13 cellular contexts compared by ENCODE assay signal in genomic region chr20:63090682-63091571, GRCh38.
DNase-seq lines count a peak whose midpoint lies in the region; ATAC-seq and TF ChIP-seq lines count a peak whose summit lies in the region.
"Had no signal": no experiment of that assay in that cellular context is flagged by ENCODE, and none has a peak within 500 bp of the region (broad histone marks: within the 10 kb centered on the region; RNA-seq: fewer than 3 reads in every experiment).

No MANE protein-coding gene starts in this region.

- H4K20me1 ChIP-seq in SK-N-SH (ENCODE audit: insufficient read depth): no peaks in the 10 kb centered on the region

- DNase-seq in activated CD4-positive, alpha-beta memory T cell treated with anti-CD3 and anti-CD28 coated beads for 36 hours: peak; percentile 1
- DNase-seq in activated CD4-positive, alpha-beta memory T cell treated with anti-CD3 and anti-CD28 coated beads, Interleukin-2, amount 10 ng/mL, durations not matched to agents 7 days and 5 days: no peak
- DNase-seq in Peyer's patch: peak in 2 of 3 donors; percentile 37 to 40
- peak; percentile 21 for DNase-seq in left ventricle myocardium superior
- peak; percentile 58 for DNase-seq in spleen
- no peak for DNase-seq in kidney glomerular epithelial cell (lab: John Stamatoyannopoulos, UW)
- DNase-seq in globus pallidus (ENCODE audit: low spot score): no peak
- DNase-seq in SK-N-SH: no peak
- DNase-seq: ACHN, KBM-7, NCI-H1092, NCI-H226, substantia nigra had no signal

- TF ChIP-seq POLR2A in Peyer's patch (IDR thresholded peaks at IDR 0.05): no peak
- no peak for TF ChIP-seq POLR2A in spleen (IDR thresholded peaks at IDR 0.05)

- 75 to 88% (median 78%) methylated on average over 20 to 30 of the region's 30 CpGs for WGBS in spleen, 5 donors
- WGBS in SK-N-SH (ENCODE audit: low lambda C conversion rate): 56% methylated on average over 18 of the region's 30 CpGs

- no peaks in the 10 kb centered on the region for H3K4me1 ChIP-seq in Peyer's patch
- no peaks in the 10 kb centered on the region for H3K4me1 ChIP-seq in spleen
- no peaks in the 10 kb centered on the region for H3K4me1 ChIP-seq in SK-N-SH (ENCODE audit: control insufficient read depth in 1 of 2, insufficient read depth in 2 of 2, low read depth in 1 of 2, low read length in 1 of 2)

- no peaks in the 10 kb centered on the region for H3K27me3 ChIP-seq in Peyer's patch
- H3K27me3 ChIP-seq in spleen (replicated peaks in 1 of 7): peaks cover 0 to 91% (median 26%) of the 10 kb centered on the region in 7 donors
- peaks cover 58% of the 10 kb centered on the region for H3K27me3 ChIP-seq in SK-N-SH (ENCODE audit: insufficient read depth)

- no peak overlapping the region for H3K4me3 ChIP-seq in Peyer's patch
- no peak overlapping the region for H3K4me3 ChIP-seq in spleen
- H3K4me3 ChIP-seq in SK-N-SH (ENCODE audit: low read depth in 2 of 2, low read length in 1 of 2): no peak overlapping the region

- no peaks in the 10 kb centered on the region for H3K9me3 Mint-ChIP-seq in activated CD4-positive, alpha-beta memory T cell treated with anti-CD3 and anti-CD28 coated beads for 36 hours
- no peaks in the 10 kb centered on the region for H3K9me3 Mint-ChIP-seq in activated CD4-positive, alpha-beta memory T cell treated with anti-CD3 and anti-CD28 coated beads, Interleukin-2, amount 10 ng/mL, durations not matched to agents 7 days and 5 days

- H3K36me3 ChIP-seq in Peyer's patch (no peaks in the 10 kb centered on the region), spleen (no peaks in the 10 kb centered on the region), SK-N-SH (replicated peaks in 1 of 2; ENCODE audit: control insufficient read depth in 1 of 2, insufficient read depth in 2 of 2, low read length in 1 of 2) (no peaks in the 10 kb centered on the region)

- H2AFZ ChIP-seq in SK-N-SH (ENCODE audit: low read depth): no peak overlapping the region

- intact Hi-C loops in activated CD4-positive, alpha-beta memory T cell treated with anti-CD3 and anti-CD28 coated beads for 36 hours (cut with micrococcal nuclease): no loop called here
- intact Hi-C loops in left ventricle myocardium superior (cut with micrococcal nuclease): no loop called here
- intact Hi-C loops in spleen (cut with DNase I; ENCODE audit: low total_unique reads): no loop called here

- no peaks in the 10 kb centered on the region for H3K9me3 ChIP-seq in Peyer's patch
- H3K9me3 ChIP-seq in spleen: no peaks in the 10 kb centered on the region
- H3K9me3 ChIP-seq in SK-N-SH: no peaks in the 10 kb centered on the region

- no peak for TF ChIP-seq RAD21 in SK-N-SH (IDR thresholded peaks at IDR 0.05; ENCODE audit: low read length)

- H3K9ac ChIP-seq in SK-N-SH: no peak overlapping the region

- no peak for ATAC-seq in left ventricle myocardium superior

- no peaks in the 10 kb centered on the region for H3K36me3 Mint-ChIP-seq in activated CD4-positive, alpha-beta memory T cell treated with anti-CD3 and anti-CD28 coated beads for 36 hours
- H3K36me3 Mint-ChIP-seq in activated CD4-positive, alpha-beta memory T cell treated with anti-CD3 and anti-CD28 coated beads, Interleukin-2, amount 10 ng/mL, durations not matched to agents 7 days and 5 days (ENCODE audit: low read depth): no peaks in the 10 kb centered on the region

- no peaks in the 10 kb centered on the region for H3K9me2 ChIP-seq in SK-N-SH

- POLR2A ChIA-PET in activated CD4-positive, alpha-beta memory T cell treated with anti-CD3 and anti-CD28 coated beads for 36 hours (lab: Charles Lee): no interaction called here
- POLR2A ChIA-PET in activated CD4-positive, alpha-beta memory T cell treated with anti-CD3 and anti-CD28 coated beads, Interleukin-2, amount 10 ng/mL, durations not matched to agents 7 days and 5 days (lab: Charles Lee): no interaction called here
- POLR2A ChIA-PET in SK-N-SH (lab: Yijun Ruan, JAX): no interaction called here

- no peak for TF ChIP-seq CTCF in Peyer's patch (IDR thresholded peaks at IDR 0.05)
- TF ChIP-seq CTCF in spleen (IDR thresholded peaks at IDR 0.05 in 8 of 11, conservative IDR thresholded peaks at IDR 0.05 in 3 of 11): no peak
- TF ChIP-seq CTCF in SK-N-SH (IDR thresholded peaks at IDR 0.05): no peak

- no peak overlapping the region for H3K4me2 ChIP-seq in SK-N-SH

- H3K27ac Mint-ChIP-seq in activated CD4-positive, alpha-beta memory T cell treated with anti-CD3 and anti-CD28 coated beads for 36 hours: no peak overlapping the region
- no peak overlapping the region for H3K27ac Mint-ChIP-seq in activated CD4-positive, alpha-beta memory T cell treated with anti-CD3 and anti-CD28 coated beads, Interleukin-2, amount 10 ng/mL, durations not matched to agents 7 days and 5 days

- no peaks in the 10 kb centered on the region for H3K79me2 ChIP-seq in SK-N-SH (ENCODE audit: insufficient read depth)

- no peaks in the 10 kb centered on the region for H3F3A ChIP-seq in SK-N-SH (replicated peaks; ENCODE audit: insufficient read depth)

- no peaks in the 10 kb centered on the region for H3K4me1 Mint-ChIP-seq in activated CD4-positive, alpha-beta memory T cell treated with anti-CD3 and anti-CD28 coated beads for 36 hours (ENCODE audit: low read depth)
- H3K4me1 Mint-ChIP-seq in activated CD4-positive, alpha-beta memory T cell treated with anti-CD3 and anti-CD28 coated beads, Interleukin-2, amount 10 ng/mL, durations not matched to agents 7 days and 5 days: no peaks in the 10 kb centered on the region

- TF ChIP-seq EP300 in SK-N-SH (IDR thresholded peaks at IDR 0.05; ENCODE audit: borderline replicate concordance in 1 of 2, low read depth in 1 of 2, low read length in 1 of 2): no peak

- H3K27ac ChIP-seq in Peyer's patch (no peak overlapping the region), spleen (no peak overlapping the region), SK-N-SH (ENCODE audit: low read depth in 2 of 2, low read length in 1 of 2) (no peak overlapping the region)

- no peak overlapping the region for H3K4me3 Mint-ChIP-seq in activated CD4-positive, alpha-beta memory T cell treated with anti-CD3 and anti-CD28 coated beads for 36 hours
- H3K4me3 Mint-ChIP-seq in activated CD4-positive, alpha-beta memory T cell treated with anti-CD3 and anti-CD28 coated beads, Interleukin-2, amount 10 ng/mL, durations not matched to agents 7 days and 5 days: no peak overlapping the region

- peaks cover 17% of the 10 kb centered on the region for H3K27me3 Mint-ChIP-seq in activated CD4-positive, alpha-beta memory T cell treated with anti-CD3 and anti-CD28 coated beads for 36 hours
- peaks cover 2% of the 10 kb centered on the region for H3K27me3 Mint-ChIP-seq in activated CD4-positive, alpha-beta memory T cell treated with anti-CD3 and anti-CD28 coated beads, Interleukin-2, amount 10 ng/mL, durations not matched to agents 7 days and 5 days

- CTCF ChIA-PET in activated CD4-positive, alpha-beta memory T cell treated with anti-CD3 and anti-CD28 coated beads for 36 hours (lab: Charles Lee): no interaction called here
- CTCF ChIA-PET in activated CD4-positive, alpha-beta memory T cell treated with anti-CD3 and anti-CD28 coated beads, Interleukin-2, amount 10 ng/mL, durations not matched to agents 7 days and 5 days (lab: Charles Lee): interaction anchor here (0.6 kb wide), 1 partner anchor 34 kb away, joined by 3 read pairs; no protein-coding TSS in a partner anchor
- CTCF ChIA-PET in SK-N-SH (lab: Yijun Ruan, JAX): no interaction called here

TF ChIP-seq in SK-N-SH, 30 proteins besides CTCF, POLR2A, EP300 and RAD21:
- no peak for TF ChIP-seq RFX5 (IDR thresholded peaks at IDR 0.05; ENCODE audit: low read length)
- no peak for TF ChIP-seq REST (IDR thresholded peaks at IDR 0.05; ENCODE audit: low read depth, low read length)
- TF ChIP-seq JUND (IDR thresholded peaks at IDR 0.05): no peak
- TF ChIP-seq SIN3A (IDR thresholded peaks at IDR 0.05; ENCODE audit: borderline replicate concordance, low read depth, low read length): no peak
- TF ChIP-seq RXRA (IDR thresholded peaks at IDR 0.05; ENCODE audit: borderline replicate concordance, low read depth): no peak
- TF ChIP-seq, protein P1, sequence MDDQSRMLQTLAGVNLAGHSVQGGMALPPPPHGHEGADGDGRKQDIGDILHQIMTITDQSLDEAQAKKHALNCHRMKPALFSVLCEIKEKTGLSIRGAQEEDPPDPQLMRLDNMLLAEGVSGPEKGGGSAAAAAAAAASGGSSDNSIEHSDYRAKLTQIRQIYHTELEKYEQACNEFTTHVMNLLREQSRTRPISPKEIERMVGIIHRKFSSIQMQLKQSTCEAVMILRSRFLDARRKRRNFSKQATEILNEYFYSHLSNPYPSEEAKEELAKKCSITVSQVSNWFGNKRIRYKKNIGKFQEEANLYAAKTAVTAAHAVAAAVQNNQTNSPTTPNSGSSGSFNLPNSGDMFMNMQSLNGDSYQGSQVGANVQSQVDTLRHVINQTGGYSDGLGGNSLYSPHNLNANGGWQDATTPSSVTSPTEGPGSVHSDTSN (IDR thresholded peaks at IDR 0.05): no peak
- no peak for TF ChIP-seq EZH2phosphoT487 (IDR thresholded peaks at IDR 0.05; ENCODE audit: borderline replicate concordance, low read depth)
- no peak for TF ChIP-seq TCF12 (IDR thresholded peaks at IDR 0.05)
TF ChIP-seq in SK-N-SH: peak in this region for 0.

Comparison
In these comparisons a context has a peak if more than half of its experiments do, and no peak if none do; other contexts are left out.
1. DNase-seq: peak in activated CD4-positive, alpha-beta memory T cell treated with anti-CD3 and anti-CD28 coated beads for 36 hours (single experiment), Peyer's patch (2 of 3), left ventricle myocardium superior (single experiment) and spleen (single experiment); none in activated CD4-positive, alpha-beta memory T cell treated with anti-CD3 and anti-CD28 coated beads, Interleukin-2, amount 10 ng/mL, durations not matched to agents 7 days and 5 days (single experiment), kidney glomerular epithelial cell (single experiment), globus pallidus (single experiment) and SK-N-SH (single experiment).